ENCODE assay signal across 10 cellular contexts in genomic region chr17:38875477-38876080, GRCh38. TPM values are rescaled to one million over a fixed set of nuclear protein-coding genes. Genes with fewer than 3 reads are reported as not detected.
DNase-seq lines count a peak whose midpoint lies in the region; ATAC-seq and TF ChIP-seq lines count a peak whose summit lies in the region.
"Had no signal": no experiment of that assay in that cellular context is flagged by ENCODE, and none has a peak within 500 bp of the region (broad histone marks: within the 10 kb centered on the region; RNA-seq: fewer than 3 reads in every experiment).

No MANE protein-coding gene starts in this region.

- H3K79me2 ChIP-seq in PC-3 (ENCODE audit: low read length), result peaks cover 68% of the 10 kb centered on the region

- ATAC-seq in CD4-positive, CD25-positive, alpha-beta regulatory T cell (ENCODE audit: low read depth in 2 of 2), result no peak
- ATAC-seq in PC-3, result no peak
- ATAC-seq in GM21619 (IDR thresholded peaks at IDR 0.05; ENCODE audit: unreplicated experiment), result no peak
- ATAC-seq in HG02884 (IDR thresholded peaks at IDR 0.05; ENCODE audit: unreplicated experiment), result no peak

- H3K9me3 Mint-ChIP-seq in CD4-positive, CD25-positive, alpha-beta regulatory T cell, result no peaks in the 10 kb centered on the region
- no peaks in the 10 kb centered on the region for H3K9me3 Mint-ChIP-seq in osteocyte (ENCODE audit: unreplicated experiment)

- H3K9ac ChIP-seq in PC-3 (ENCODE audit: low read length), result no peak overlapping the region

- no peaks in the 10 kb centered on the region for H3F3A ChIP-seq in PC-3 (ENCODE audit: low read length, unreplicated experiment)

- H3K9me2 ChIP-seq in PC-3 (replicated peaks; ENCODE audit: low read length), result no peaks in the 10 kb centered on the region

- peak overlapping the region in 2 of 3 donors; percentile 67 to 83 for H3K27ac Mint-ChIP-seq in CD4-positive, CD25-positive, alpha-beta regulatory T cell
- peak overlapping the region; percentile 84 for H3K27ac Mint-ChIP-seq in osteocyte (ENCODE audit: unreplicated experiment)

- no peaks in the 10 kb centered on the region for H3K9me3 ChIP-seq in CD4-positive, CD25-positive, alpha-beta regulatory T cell (ENCODE audit: control insufficient read depth in 2 of 2, low read length in 2 of 2)
- H3K9me3 ChIP-seq in PC-3 (ENCODE audit: low read length), result no peaks in the 10 kb centered on the region

- no peak overlapping the region for H2AFZ ChIP-seq in PC-3 (ENCODE audit: low read length)

- H3K27me3 ChIP-seq in CD4-positive, CD25-positive, alpha-beta regulatory T cell (ENCODE audit: control insufficient read depth, insufficient read depth, low read length), result no peaks in the 10 kb centered on the region
- no peaks in the 10 kb centered on the region for H3K27me3 ChIP-seq in PC-3 (ENCODE audit: low read length)
- H3K27me3 ChIP-seq: cardiac muscle cell had no signal

- intact Hi-C loops in PC-3 (cut with micrococcal nuclease), result no loop called here

- peaks cover 17% of the 10 kb centered on the region for H3K36me3 Mint-ChIP-seq in CD4-positive, CD25-positive, alpha-beta regulatory T cell
- H3K36me3 Mint-ChIP-seq in osteocyte (ENCODE audit: unreplicated experiment), result peaks cover 16% of the 10 kb centered on the region

- no TSS peak for BruUV-seq in PC-3 (replicated peaks; lab: Mats Ljungman, UMichigan)

- peaks cover 13% of the 10 kb centered on the region for H3K27me3 Mint-ChIP-seq in CD4-positive, CD25-positive, alpha-beta regulatory T cell
- no peaks in the 10 kb centered on the region for H3K27me3 Mint-ChIP-seq in osteocyte (ENCODE audit: unreplicated experiment)

- no peak overlapping the region for H3K4me3 ChIP-seq in CD4-positive, CD25-positive, alpha-beta regulatory T cell (ENCODE audit: low read depth, low read length)
- peak overlapping the region; percentile 90 for H3K4me3 ChIP-seq in coronary artery
- no peak overlapping the region for H3K4me3 ChIP-seq in PC-3 (ENCODE audit: low read length)
- H3K4me3 ChIP-seq: cardiac muscle cell had no signal

- TF ChIP-seq CTCF in coronary artery (IDR thresholded peaks at IDR 0.05) (no peak), osteocyte (IDR thresholded peaks at IDR 0.05) (no peak), PC-3 (conservative IDR thresholded peaks at IDR 0.05; ENCODE audit: low read depth, low read length) (no peak)

- H3K4me2 ChIP-seq in PC-3 (ENCODE audit: low read length), result no peak overlapping the region

- H3K4me1 ChIP-seq in CD4-positive, CD25-positive, alpha-beta regulatory T cell (ENCODE audit: control insufficient read depth, insufficient read depth, low read length, poor library complexity, severe bottlenecking), result peaks cover 90% of the 10 kb centered on the region
- H3K4me1 ChIP-seq in PC-3 (ENCODE audit: insufficient read depth, low read length), result peaks cover 45% of the 10 kb centered on the region

- H3K4me3 Mint-ChIP-seq in CD4-positive, CD25-positive, alpha-beta regulatory T cell, result peak overlapping the region; percentile 52 to 88 (median 69)
- H3K4me3 Mint-ChIP-seq in osteocyte (ENCODE audit: unreplicated experiment), result peak overlapping the region; percentile 69

- peaks cover 0 to 92% (median 61%) of the 10 kb centered on the region in 4 donors for H3K4me1 Mint-ChIP-seq in CD4-positive, CD25-positive, alpha-beta regulatory T cell
- peaks cover 91% of the 10 kb centered on the region for H3K4me1 Mint-ChIP-seq in osteocyte (ENCODE audit: unreplicated experiment)

- POLR2A ChIA-PET in PC-3 (lab: Charles Lee; ENCODE audit: unreplicated experiment), result no interaction called here

- H4K20me1 ChIP-seq in PC-3 (ENCODE audit: low read length), result peaks cover 15% of the 10 kb centered on the region

- CTCF ChIA-PET in PC-3 (lab: Charles Lee), result no interaction called here

- peaks cover 34% of the 10 kb centered on the region for H3K36me3 ChIP-seq in CD4-positive, CD25-positive, alpha-beta regulatory T cell (ENCODE audit: control insufficient read depth, insufficient read depth, low read length)
- no peaks in the 10 kb centered on the region; the same call in 1 of the 2 replicates for H3K36me3 ChIP-seq in PC-3 (ENCODE audit: low read depth, low read length)
- H3K36me3 ChIP-seq: cardiac muscle cell had no signal

- no peak for DNase-seq in CD4-positive, CD25-positive, alpha-beta regulatory T cell
- DNase-seq in M059J (ENCODE audit: low read depth) (peak; percentile 80), coronary artery (ENCODE audit: low spot score) (no peak), osteocyte (ENCODE audit: extremely low spot score, unreplicated experiment) (no peak), PC-3 (no peak), NCI-H2171 (lab: John Stamatoyannopoulos, UW) (no peak)
- DNase-seq: NCI-H1930 had no signal

- peak overlapping the region; percentile 53 for H3K27ac ChIP-seq in CD4-positive, CD25-positive, alpha-beta regulatory T cell (ENCODE audit: insufficient read depth, low read length, poor library complexity, severe bottlenecking)
- H3K27ac ChIP-seq in coronary artery, result peak overlapping the region; percentile 98
- H3K27ac ChIP-seq in PC-3 (ENCODE audit: low read length), result no peak overlapping the region
- H3K27ac ChIP-seq: cardiac muscle cell had no signal

RNA-seq across cellular contexts. Expression of gene LASP1, which starts 5.7 kb away (rescaled TPM):
- total RNA-seq in CD4-positive, CD25-positive, alpha-beta regulatory T cell, result 154 TPM
- polyA plus RNA-seq in CD4-positive, CD25-positive, alpha-beta regulatory T cell, result 10 to 100 TPM; 50.3 to 77.3 (median 62.8) TPM
- total RNA-seq in M059J (2014; rRNA removed; shearing (Covaris generic)), result 272 and 294 TPM in 2 replicates
- total RNA-seq in osteocyte, result 402 and 409 TPM in 2 replicates
- 106 and 120 TPM in 2 replicates for total RNA-seq in PC-3 (2014; rRNA removed)

RNA-seq across cellular contexts. Expression of gene RPL23, which starts 22.1 kb away (rescaled TPM):
- 1,411 TPM for total RNA-seq in CD4-positive, CD25-positive, alpha-beta regulatory T cell
- 1,000 to 10,000 TPM; 1,034 to 1,357 (median 1,206) TPM for polyA plus RNA-seq in CD4-positive, CD25-positive, alpha-beta regulatory T cell
- total RNA-seq in M059J (2014; rRNA removed; shearing (Covaris generic)), result 716 and 785 TPM in 2 replicates
- total RNA-seq in osteocyte (1,245 and 1,310 TPM in 2 replicates), PC-3 (2014; rRNA removed) (807 and 1,110 TPM in 2 replicates)

RNA-seq across cellular contexts. Expression of gene CWC25, which starts 50.5 kb away (rescaled TPM):
- 69.5 TPM for total RNA-seq in CD4-positive, CD25-positive, alpha-beta regulatory T cell
- 10 to 100 TPM in 1 of 4 donors, 1 to 10 TPM in 3; 4.4 to 11.2 (median 8.3) TPM for polyA plus RNA-seq in CD4-positive, CD25-positive, alpha-beta regulatory T cell
- total RNA-seq in M059J (2014; rRNA removed; shearing (Covaris generic)), result 7.8 and 8.9 TPM in 2 replicates
- total RNA-seq in osteocyte, result 16.5 and 17.2 TPM in 2 replicates
- 11.8 and 15.0 TPM in 2 replicates for total RNA-seq in PC-3 (2014; rRNA removed)
